In the genomic region with DNA sequence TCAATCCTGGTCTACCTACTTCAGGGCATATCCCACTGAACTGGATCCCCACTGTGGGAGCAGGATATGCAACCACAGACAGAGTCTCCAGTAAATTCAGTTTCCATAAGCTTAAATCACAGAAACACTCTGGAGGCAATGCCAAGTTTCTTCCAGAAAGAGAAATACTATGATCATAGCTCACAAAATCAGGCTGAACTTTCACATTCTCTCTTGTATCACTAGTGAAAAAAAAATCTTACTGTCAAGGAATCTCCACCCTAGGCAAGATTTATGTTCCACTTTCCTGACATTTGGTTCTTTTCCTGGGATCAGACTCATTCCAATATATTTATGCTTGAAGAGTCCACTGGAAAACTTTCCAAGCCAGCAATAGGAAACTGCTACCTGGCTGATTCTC, we compare ENCODE assay signal across 17 cellular contexts.
DNase-seq lines count a peak whose midpoint lies in the region; ATAC-seq, FAIRE-seq and TF ChIP-seq lines count a peak whose summit lies in the region.
"Had no signal": no experiment of that assay in that cellular context is flagged by ENCODE, and none has a peak within 500 bp of the region (broad histone marks: within the 10 kb centered on the region; RNA-seq: fewer than 3 reads in every experiment).

No MANE protein-coding gene starts in this region.

- no peaks in the 10 kb centered on the region for H3K27me3 ChIP-seq in brain microvascular endothelial cell (replicated peaks)
- H3K27me3 ChIP-seq: BLaER1 had no signal

- no peak overlapping the region for H3K4me3 ChIP-seq in brain microvascular endothelial cell (ENCODE audit: low read depth, low read length)
- no peak overlapping the region for H3K4me3 ChIP-seq in kidney (ENCODE audit: low read length in 2 of 2)
- H3K4me3 ChIP-seq: A549, BLaER1 had no signal

- DNase-seq in EH (ENCODE audit: low read depth) = peak; percentile 38
- DNase-seq in brain microvascular endothelial cell = no peak
- DNase-seq in fibroblast of peridontal ligament (ENCODE audit: extremely low read depth) = peak; percentile 40
- DNase-seq in NCI-H2107 (lab: John Stamatoyannopoulos, UW) = no peak
- no peak for DNase-seq in effector memory CD8-positive, alpha-beta T cell
- no peak for DNase-seq in kidney
- DNase-seq: CD4-positive, alpha-beta memory T cell; DMS153; DMS79; GF-D8; H9 had no signal

- no peak overlapping the region for H3K9ac ChIP-seq in kidney (ENCODE audit: low read length in 2 of 2)
- H3K9ac ChIP-seq: BLaER1 had no signal

- H3K36me3 Mint-ChIP-seq in nephron (ENCODE audit: low read depth) = no peaks in the 10 kb centered on the region
- H3K36me3 Mint-ChIP-seq in effector memory CD8-positive, alpha-beta T cell (ENCODE audit: insufficient read depth) = no peaks in the 10 kb centered on the region
- H3K36me3 Mint-ChIP-seq: CD14-positive monocyte; CD4-positive, alpha-beta memory T cell had no signal

- H3K36me3 ChIP-seq in brain microvascular endothelial cell (replicated peaks) (no peaks in the 10 kb centered on the region), kidney (ENCODE audit: control insufficient read depth in 1 of 2, insufficient read depth in 2 of 2, low read length in 2 of 2) (no peaks in the 10 kb centered on the region)
- H3K36me3 ChIP-seq: BLaER1 had no signal

- H3K4me1 Mint-ChIP-seq in nephron = peaks cover 35% of the 10 kb centered on the region
- no peaks in the 10 kb centered on the region for H3K4me1 Mint-ChIP-seq in effector memory CD8-positive, alpha-beta T cell (ENCODE audit: low read depth in 2 of 2)
- H3K4me1 Mint-ChIP-seq: CD14-positive monocyte; CD4-positive, alpha-beta memory T cell; H9 had no signal

- no peak for FAIRE-seq in kidney (lab: Jason Lieb, UNC)
- FAIRE-seq: A549, H1 had no signal

- H3K9me3 Mint-ChIP-seq in nephron = peaks cover 4% of the 10 kb centered on the region
- peaks cover 15 to 41% of the 10 kb centered on the region in 2 donors for H3K9me3 Mint-ChIP-seq in effector memory CD8-positive, alpha-beta T cell
- H3K9me3 Mint-ChIP-seq: H9 had no signal

- no peaks in the 10 kb centered on the region for H3K27me3 Mint-ChIP-seq in nephron (ENCODE audit: low read depth)
- H3K27me3 Mint-ChIP-seq in effector memory CD8-positive, alpha-beta T cell = no peaks in the 10 kb centered on the region
- H3K27me3 Mint-ChIP-seq: CD4-positive, alpha-beta memory T cell had no signal

- intact Hi-C loops in kidney (cut with DNase I) = no loop called here

- H3K4me3 Mint-ChIP-seq in nephron = no peak overlapping the region
- H3K4me3 Mint-ChIP-seq in effector memory CD8-positive, alpha-beta T cell = no peak overlapping the region
- H3K4me3 Mint-ChIP-seq: CD14-positive monocyte; CD4-positive, alpha-beta memory T cell; H9 had no signal

- TF ChIP-seq CTCF in brain microvascular endothelial cell (IDR thresholded peaks at IDR 0.05; ENCODE audit: low read depth, low read length, missing control alignments) (no peak), nephron (IDR thresholded peaks at IDR 0.05; ENCODE audit: unreplicated experiment in 3 of 3) (no peak), kidney (IDR thresholded peaks at IDR 0.05; ENCODE audit: borderline replicate concordance, extremely low read depth, insufficient read depth) (no peak)

- in situ Hi-C loops in brain microvascular endothelial cell (cut with HindIII; ENCODE audit: low pct_ligation_motif_present, low sequenced_read_pairs) = no loop called here

- H3K9me3 ChIP-seq in kidney (ENCODE audit: control insufficient read depth in 1 of 2, low read length in 2 of 2) = no peaks in the 10 kb centered on the region
- H3K9me3 ChIP-seq: A549 had no signal

- no peak for ATAC-seq in effector memory CD8-positive, alpha-beta T cell (replicated peaks)
- ATAC-seq: A549 had no signal

- H3K4me1 ChIP-seq in kidney (ENCODE audit: control insufficient read depth in 1 of 2, insufficient read depth in 1 of 2, low read depth in 1 of 2, low read length in 2 of 2) = no peaks in the 10 kb centered on the region
- H3K4me1 ChIP-seq: A549 had no signal

- peak overlapping the region; percentile 58 for H3K27ac ChIP-seq in brain microvascular endothelial cell
- no peak overlapping the region for H3K27ac ChIP-seq in kidney (ENCODE audit: low read depth in 2 of 2, low read length in 2 of 2)
- H3K27ac ChIP-seq: 22Rv1, A549, BLaER1 had no signal

- peak overlapping the region in 2 of 3 experiments; percentile 88 to 90 for H3K27ac Mint-ChIP-seq in nephron
- H3K27ac Mint-ChIP-seq in effector memory CD8-positive, alpha-beta T cell = no peak overlapping the region
- H3K27ac Mint-ChIP-seq: CD4-positive, alpha-beta memory T cell; H9 had no signal

Comparison
In these comparisons a context has a peak if more than half of its experiments do, and no peak if none do; other contexts are left out.
1. DNase-seq: peak in EH (single experiment) and fibroblast of peridontal ligament (single experiment); none in brain microvascular endothelial cell (single experiment), NCI-H2107 (single experiment), effector memory CD8-positive, alpha-beta T cell (0 of 3) and kidney (single experiment).
2. H3K27ac Mint-ChIP-seq: peak in nephron (2 of 3); none in effector memory CD8-positive, alpha-beta T cell (0 of 2).